In genomic region chr17:7239091-7240027, GRCh38 we compare ENCODE assay signal across 8 cellular contexts. TPM values are rescaled to one million over a fixed set of nuclear protein-coding genes. Genes with fewer than 3 reads are reported as not detected.
A peak's percentile ranks its signal among the peaks of the same experiment; 100 is the strongest.
DNase-seq lines count a peak whose midpoint lies in the region; ATAC-seq and TF ChIP-seq lines count a peak whose summit lies in the region.

PHF23 (minus strand) TSS chr17:7239457; CDS start chr17:7239279, 178 bp downstream.

- no peaks in the 10 kb centered on the region for H3K27me3 ChIP-seq in GM06990 (replicated peaks; ENCODE audit: control insufficient read depth, insufficient read depth, low read length)
- H3K27me3 ChIP-seq in thymus (ENCODE audit: control insufficient read depth, insufficient read depth), result no peaks in the 10 kb centered on the region

- peak within 1 kb of the TSS; percentile 99 for H3K4me3 Mint-ChIP-seq in osteocyte (ENCODE audit: unreplicated experiment)

- ATAC-seq in HG02642 (IDR thresholded peaks at IDR 0.05; ENCODE audit: poor library complexity, unreplicated experiment), result peak; percentile 54

- peaks cover 26% of the 10 kb centered on the region for H3K4me1 ChIP-seq in thymus (ENCODE audit: control insufficient read depth, insufficient read depth, low read length)

- H3K4me3 ChIP-seq in GM06990 (replicated peaks; ENCODE audit: low read depth, low read length), result peak within 1 kb of the TSS; percentile 97
- peak within 1 kb of the TSS; percentile 80 for H3K4me3 ChIP-seq in thymus (ENCODE audit: low read length)

- H3K9me3 Mint-ChIP-seq in osteocyte (ENCODE audit: unreplicated experiment), result no peaks in the 10 kb centered on the region

- H3K27me3 Mint-ChIP-seq in osteocyte (ENCODE audit: unreplicated experiment), result no peaks in the 10 kb centered on the region

- peaks cover 43% of the 10 kb centered on the region for H3K36me3 Mint-ChIP-seq in osteocyte (ENCODE audit: unreplicated experiment)

- TF ChIP-seq CTCF in GM06990 (IDR thresholded peaks at IDR 0.05; ENCODE audit: insufficient read depth, low read length, poor library complexity, severe bottlenecking) (no peak), osteocyte (IDR thresholded peaks at IDR 0.05) (no peak)

- H3K9me3 ChIP-seq in thymus (ENCODE audit: control insufficient read depth), result no peaks in the 10 kb centered on the region

- peak; percentile 100 for DNase-seq in GM06990 (ENCODE audit: extremely low read depth, insufficient read length)
- DNase-seq in NCI-H1417 (lab: John Stamatoyannopoulos, UW), result peak; percentile 94 to 98 (median 96)
- peak; percentile 97 to 99 for DNase-seq in SW 1271 (lab: John Stamatoyannopoulos, UW)
- DNase-seq in activated naive CD8-positive, alpha-beta T cell treated with anti-CD3 and anti-CD28 coated beads, Interleukin-2, amount 50 U/mL, for 16 hours (ENCODE audit: low read depth, low spot score), result peak; percentile 94
- DNase-seq in head of caudate nucleus, result peak; percentile 98 to 100 (median 99)
- DNase-seq in osteocyte (ENCODE audit: extremely low spot score, unreplicated experiment), result peak; percentile 100

- peaks cover 19% of the 10 kb centered on the region for H3K36me3 ChIP-seq in GM06990 (ENCODE audit: control insufficient read depth, insufficient read depth, low read length)
- peaks cover 32% of the 10 kb centered on the region for H3K36me3 ChIP-seq in thymus (ENCODE audit: control insufficient read depth, insufficient read depth)

- intact Hi-C loops in head of caudate nucleus (cut with DNase I), result loop anchor here (1.0 kb wide), 1 partner anchor 12 kb away; the partner anchor contains the start of gene CTDNEP1

- 1% methylated on average over 72 of the region's 72 CpGs for WGBS in thymus

- peak within 1 kb of the TSS; percentile 97 for H3K27ac ChIP-seq in thymus (ENCODE audit: low read depth)

- H3K27ac Mint-ChIP-seq in osteocyte (ENCODE audit: unreplicated experiment), result peak within 1 kb of the TSS; percentile 93

- peaks cover 59% of the 10 kb centered on the region for H3K4me1 Mint-ChIP-seq in osteocyte (ENCODE audit: unreplicated experiment)

RNA-seq across cellular contexts. Expression of gene PHF23, which starts in this region (rescaled TPM):
- 51.6 and 54.7 TPM in 2 replicates for total RNA-seq in osteocyte
- polyA plus RNA-seq in thymus, result 47.5 TPM

Comparison
In these comparisons a context has a peak if more than half of its experiments do, and no peak if none do; other contexts are left out.
1. Peak in every context shown above with its lines: DNase-seq, ATAC-seq, H3K4me3 ChIP-seq and H3K27ac ChIP-seq.